ENCODE assay signal across 22 cellular contexts in genomic region chr13:59103004-59103768, GRCh38.
A peak's percentile ranks its signal among the peaks of the same experiment; 100 is the strongest.
DNase-seq lines count a peak whose midpoint lies in the region; ATAC-seq and TF ChIP-seq lines count a peak whose summit lies in the region.
"Had no signal": no experiment of that assay in that cellular context is flagged by ENCODE, and none has a peak within 500 bp of the region (broad histone marks: within the 10 kb centered on the region; RNA-seq: fewer than 3 reads in every experiment).

No MANE protein-coding gene starts in this region.

- H3K27me3 ChIP-seq in AG04450 (ENCODE audit: control insufficient read depth, insufficient read depth, low read length) (no peaks in the 10 kb centered on the region), SK-N-SH (ENCODE audit: insufficient read depth) (no peaks in the 10 kb centered on the region), GM23338 (ENCODE audit: insufficient read depth) (no peaks in the 10 kb centered on the region)
- H3K27me3 ChIP-seq: upper lobe of left lung had no signal

- no peaks in the 10 kb centered on the region for H3K9me3 ChIP-seq in AG04450 (ENCODE audit: control insufficient read depth, insufficient read depth, low read length)
- no peaks in the 10 kb centered on the region for H3K9me3 ChIP-seq in SK-N-SH
- H3K9me3 ChIP-seq: upper lobe of left lung had no signal

- H3K27ac ChIP-seq in AG04450 (ENCODE audit: low read depth, low read length) (no peak overlapping the region), SK-N-SH (ENCODE audit: low read depth in 2 of 2, low read length in 1 of 2) (peak overlapping the region in 1 of 2 experiments; percentile 83; a peak in 2 of 4 replicates), GM23338 (ENCODE audit: low read depth) (no peak overlapping the region)
- H3K27ac ChIP-seq: PC-9, SK-N-MC, upper lobe of left lung had no signal

- H2AFZ ChIP-seq in SK-N-SH (ENCODE audit: low read depth), result no peak overlapping the region
- no peak overlapping the region for H2AFZ ChIP-seq in GM23338
- H2AFZ ChIP-seq: PC-9 had no signal

- H3K9ac ChIP-seq in SK-N-SH, result no peak overlapping the region

- POLR2A ChIA-PET in AG04450 (lab: Yijun Ruan, JAX), result interaction anchor here (0.7 to 1.0 kb wide), 3 partner anchors 9 to 12 kb away, joined by 3 to 5 read pairs (median 4); no protein-coding TSS in a partner anchor
- POLR2A ChIA-PET in SK-N-SH (lab: Yijun Ruan, JAX), result no interaction called here

- H3K4me2 ChIP-seq in SK-N-SH, result no peak overlapping the region
- H3K4me2 ChIP-seq in GM23338, result no peak overlapping the region
- H3K4me2 ChIP-seq: PC-9 had no signal

- H3K4me1 ChIP-seq in SK-N-SH (ENCODE audit: control insufficient read depth in 1 of 2, insufficient read depth in 2 of 2, low read depth in 1 of 2, low read length in 1 of 2), result peaks cover 0 to 12% of the 10 kb centered on the region in 2 experiments; a peak in 1 of 4 replicates
- no peaks in the 10 kb centered on the region for H3K4me1 ChIP-seq in GM23338 (ENCODE audit: insufficient read depth)

- H3K4me1 Mint-ChIP-seq in GM23338, result peaks cover 6% of the 10 kb centered on the region; the same call in 2 of the 3 replicates
- H3K4me1 Mint-ChIP-seq: CD14-positive monocyte had no signal

- CTCF ChIA-PET in AG04450 (lab: Charles Lee) (interaction anchor here (0.9 kb wide), 1 partner anchor 30 kb away, joined by 3 read pairs; no protein-coding TSS in a partner anchor), SK-N-SH (lab: Yijun Ruan, JAX) (interaction anchor here (0.8 kb wide), 1 partner anchor 176 kb away, joined by 3 read pairs; no protein-coding TSS in a partner anchor)

- H3K4me3 ChIP-seq in AG04450 (ENCODE audit: low read depth, low read length) (no peak overlapping the region), SK-N-SH (ENCODE audit: low read depth in 2 of 2, low read length in 1 of 2) (no peak overlapping the region), GM23338 (no peak overlapping the region)
- H3K4me3 ChIP-seq: K562, PC-9, SK-N-MC, upper lobe of left lung had no signal

- TF ChIP-seq CTCF in AG04450 (IDR thresholded peaks at IDR 0.05; ENCODE audit: low read depth, low read length), result no peak
- TF ChIP-seq CTCF in SK-N-SH (IDR thresholded peaks at IDR 0.05), result no peak
- TF ChIP-seq CTCF in GM23338 (conservative IDR thresholded peaks at IDR 0.05; ENCODE audit: low read depth in 2 of 2), result no peak

- peak; percentile 22 for TF ChIP-seq RAD21 in SK-N-SH (IDR thresholded peaks at IDR 0.05; ENCODE audit: low read length)

- no peak overlapping the region for H3K27ac Mint-ChIP-seq in GM23338
- H3K27ac Mint-ChIP-seq: activated naive CD8-positive, alpha-beta T cell; CD14-positive monocyte had no signal

- H4K20me1 ChIP-seq in SK-N-SH (ENCODE audit: insufficient read depth) (no peaks in the 10 kb centered on the region), GM23338 (replicated peaks; ENCODE audit: insufficient read depth) (no peaks in the 10 kb centered on the region)

- no peaks in the 10 kb centered on the region for H3K9me2 ChIP-seq in SK-N-SH
- H3K9me2 ChIP-seq in GM23338 (ENCODE audit: insufficient read depth), result no peaks in the 10 kb centered on the region

- ATAC-seq in HG02678 (IDR thresholded peaks at IDR 0.05; ENCODE audit: unreplicated experiment) (no peak), GM23338 (no peak)
- ATAC-seq: K562; stimulated activated naive CD8-positive, alpha-beta T cell treated with anti-CD3 and anti-CD28 coated beads, Interleukin-15, Interleukin-2, amounts not matched to agents 100 U/mL and 50 U/mL, for 24 hours had no signal

- peaks cover 3% of the 10 kb centered on the region; the same call in 1 of the 3 replicates for H3K36me3 Mint-ChIP-seq in GM23338 (ENCODE audit: low read depth)
- H3K36me3 Mint-ChIP-seq: activated naive CD8-positive, alpha-beta T cell; CD14-positive monocyte had no signal

- no peaks in the 10 kb centered on the region; the same call in 2 of the 3 replicates for H3K9me3 Mint-ChIP-seq in GM23338

- WGBS in SK-N-SH (ENCODE audit: low lambda C conversion rate), result 28% methylated on average over 4 of the region's 4 CpGs

- DNase-seq in AG04450 (ENCODE audit: low read depth, low spot score), result peak; percentile 66
- peak; percentile 88 for DNase-seq in NCI-H1105 (lab: John Stamatoyannopoulos, UW)
- DNase-seq in SK-N-SH, result peak; percentile 43
- DNase-seq in fibroblast of the conjunctiva (ENCODE audit: low read depth), result peak; percentile 28
- no peak for DNase-seq in SIG-M5 treated with dmso at 0.1 percent for 504 hours (lab: John Stamatoyannopoulos, UW; ENCODE audit: unreplicated experiment)
- no peak for DNase-seq in activated CD4-positive, alpha-beta T cell treated with anti-CD3 and anti-CD28 coated beads for 4 hours
- DNase-seq in GM23338 (ENCODE audit: low spot score), result no peak
- DNase-seq: activated CD4-positive, alpha-beta T cell treated with anti-CD3 and anti-CD28 coated beads, Interleukin-2, amount 50 U/mL, for 1 hour; activated T-cell treated with anti-CD3 and anti-CD28 coated beads, Interleukin-2, amount 50 U/mL, for 1 hour; DMS53; NCI-H1436 treated with DMSO at 0.1 percent for 48 hours; NCI-H526; PC-9; stimulated activated CD4-positive, alpha-beta T cell treated with anti-CD3 and anti-CD28 coated beads, Interleukin-15, amount 100 ng/mL, for 24 hours; stimulated activated naive CD8-positive, alpha-beta T cell treated with anti-CD3 and anti-CD28 coated beads, Interleukin-15, Interleukin-2, amounts not matched to agents 100 U/mL and 50 U/mL, for 24 hours; upper lobe of left lung had no signal

- TF ChIP-seq EP300 in SK-N-SH (IDR thresholded peaks at IDR 0.05; ENCODE audit: borderline replicate concordance in 1 of 2, low read depth in 1 of 2, low read length in 1 of 2), result peak; percentile 6 to 90; a peak in 2 of 4 replicates

- H3F3A ChIP-seq in SK-N-SH (replicated peaks; ENCODE audit: insufficient read depth) (no peaks in the 10 kb centered on the region), GM23338 (replicated peaks; ENCODE audit: low read depth) (no peaks in the 10 kb centered on the region)

- H3K27me3 Mint-ChIP-seq in GM23338 (ENCODE audit: insufficient read depth, low read depth, poor library complexity), result no peaks in the 10 kb centered on the region
- H3K27me3 Mint-ChIP-seq: activated naive CD8-positive, alpha-beta T cell had no signal

- no peaks in the 10 kb centered on the region for H3K79me2 ChIP-seq in SK-N-SH (ENCODE audit: insufficient read depth)
- no peaks in the 10 kb centered on the region for H3K79me2 ChIP-seq in GM23338 (replicated peaks; ENCODE audit: insufficient read depth)

- no peaks in the 10 kb centered on the region for H3K36me3 ChIP-seq in SK-N-SH (replicated peaks in 1 of 2; ENCODE audit: control insufficient read depth in 1 of 2, insufficient read depth in 2 of 2, low read length in 1 of 2)
- no peaks in the 10 kb centered on the region for H3K36me3 ChIP-seq in GM23338 (ENCODE audit: insufficient read depth)
- H3K36me3 ChIP-seq: upper lobe of left lung had no signal

- no peak overlapping the region for H3K4me3 Mint-ChIP-seq in GM23338
- H3K4me3 Mint-ChIP-seq: activated naive CD8-positive, alpha-beta T cell; CD14-positive monocyte; neural crest cell had no signal

TF ChIP-seq in SK-N-SH, 30 proteins besides CTCF, POLR2A, EP300 and RAD21:
- TF ChIP-seq NFIC (IDR thresholded peaks at IDR 0.05; ENCODE audit: borderline replicate concordance) (peak; percentile 41; the same call in 1 of the 2 replicates), USF1 (IDR thresholded peaks at IDR 0.05; ENCODE audit: borderline replicate concordance, low read depth) (no peak), TEAD4 (IDR thresholded peaks at IDR 0.05; ENCODE audit: borderline replicate concordance, insufficient read depth) (peak; percentile 41; the same call in 1 of the 2 replicates), CHD2 (IDR thresholded peaks at IDR 0.05; ENCODE audit: low read length, partially characterized antibody) (peak; percentile 85), RCOR1 (IDR thresholded peaks at IDR 0.05; ENCODE audit: low read length) (peak; percentile 99), FOXJ3 (CRISPR knock-in tag; IDR thresholded peaks at IDR 0.05) (peak; percentile 89), MXI1 (IDR thresholded peaks at IDR 0.05; ENCODE audit: low read depth, low read length) (0 out of 2 replicates have a peak, but pooled peaks have one; percentile 12), TCF12 (IDR thresholded peaks at IDR 0.05) (peak; percentile 44; the same call in 1 of the 2 replicates), GATA2 (CRISPR knock-in tag; IDR thresholded peaks at IDR 0.05) (peak; percentile 77), GABPA (IDR thresholded peaks at IDR 0.05; ENCODE audit: low read depth) (no peak), YY1 (IDR thresholded peaks at IDR 0.05; ENCODE audit: low read depth) (no peak)

TF ChIP-seq in GM23338, 12 proteins besides CTCF, POLR2A, EP300 and RAD21 (continues in another document):
- TF ChIP-seq ZNF114 (CRISPR knock-in tag; IDR thresholded peaks at IDR 0.05) (no peak), CREB1 (CRISPR knock-in tag; IDR thresholded peaks at IDR 0.05; ENCODE audit: low read depth) (no peak), JUNB (IDR thresholded peaks at IDR 0.05; ENCODE audit: unreplicated experiment) (no peak), REST (IDR thresholded peaks at IDR 0.05; ENCODE audit: unreplicated experiment) (no peak), EZH2phosphoT487 (IDR thresholded peaks at IDR 0.05; ENCODE audit: unreplicated experiment) (no peak)

Comparison
In these comparisons a context has a peak if more than half of its experiments do, and no peak if none do; other contexts are left out.
1. DNase-seq: peak in AG04450 (single experiment), NCI-H1105 (single experiment), SK-N-SH (single experiment) and fibroblast of the conjunctiva (single experiment); none in SIG-M5 treated with dmso at 0.1 percent for 504 hours (single experiment), activated CD4-positive, alpha-beta T cell treated with anti-CD3 and anti-CD28 coated beads for 4 hours (0 of 2) and GM23338 (single experiment).